Comparison of ENCODE assay signal across 11 cellular contexts in the genomic region with DNA sequence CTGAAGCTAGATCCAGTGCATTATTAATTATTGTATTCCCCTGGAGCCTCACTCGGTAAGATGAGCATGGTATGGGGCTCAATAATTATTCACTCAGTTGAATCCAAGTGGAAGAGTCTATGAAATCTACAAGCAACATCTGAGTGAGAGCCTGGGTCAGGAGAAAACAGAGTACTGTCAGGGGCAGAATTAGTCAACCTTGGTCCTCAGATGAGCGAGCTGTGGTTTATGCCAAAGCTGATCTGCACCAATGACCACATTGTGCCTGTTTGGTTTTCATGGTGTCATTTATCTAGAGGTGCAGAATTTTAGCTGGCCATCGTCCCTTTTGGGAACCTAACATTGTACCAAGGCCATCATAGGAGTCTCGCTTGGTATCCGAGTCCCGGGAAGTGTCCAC.
DNase-seq lines count a peak whose midpoint lies in the region; ATAC-seq, FAIRE-seq and TF ChIP-seq lines count a peak whose summit lies in the region.
"Had no signal": no experiment of that assay in that cellular context is flagged by ENCODE, and none has a peak within 500 bp of the region (broad histone marks: within the 10 kb centered on the region; RNA-seq: fewer than 3 reads in every experiment).

No MANE protein-coding gene starts in this region.

- TF ChIP-seq RAD21 in GM12878 (IDR thresholded peaks at IDR 0.05; ENCODE audit: insufficient read depth, low read depth, low read length) = no peak

- H4K20me1 ChIP-seq in GM12878 (ENCODE audit: control insufficient read depth, insufficient read depth) = no peaks in the 10 kb centered on the region

- peaks cover 6% of the 10 kb centered on the region for H3K36me3 Mint-ChIP-seq in stimulated activated memory B cell treated with anti-CD40 and anti-IgM and Interleukin-4, amounts not matched to agents 10 μg/mL and 1 μg/mL and 100 μg/mL, for 72 hours

- SMC1A ChIA-PET in GM12878 (lab: Charles Lee; ENCODE audit: uncharacterized antibody, unreplicated experiment) = interaction anchor here (0.7 to 1.9 kb wide), 6 partner anchors 12 to 268 kb away, joined by 3 to 6 read pairs (median 4); no protein-coding TSS in a partner anchor

- H3K27me3 ChIP-seq in GM12878 (replicated peaks in 1 of 2; ENCODE audit: control insufficient read depth in 2 of 2, insufficient read depth in 2 of 2, low read length in 1 of 2) = no peaks in the 10 kb centered on the region

- no peak overlapping the region for H2AFZ ChIP-seq in GM12878 (ENCODE audit: control insufficient read depth, low read depth, low read length)

- H3K4me1 ChIP-seq in GM12878 (ENCODE audit: control insufficient read depth, insufficient read depth, low read length) (peaks cover 3% of the 10 kb centered on the region; the same call in 1 of the 2 replicates), kidney (ENCODE audit: control insufficient read depth in 1 of 2, insufficient read depth in 1 of 2, low read depth in 1 of 2, low read length in 2 of 2) (peaks cover 0 to 2% of the 10 kb centered on the region in 2 donors)

- TF ChIP-seq POLR2A in GM12878 (IDR thresholded peaks at IDR 0.05; ENCODE audit: low read depth, low read length) = no peak

- WGBS in GM12878 (ENCODE audit: insufficient coverage, insufficient replicate concordance, low lambda C conversion rate, missing lambda C conversion rate) = 16% methylated on average over 6 of the region's 6 CpGs

- no peak overlapping the region for H3K4me3 Mint-ChIP-seq in stimulated activated memory B cell treated with anti-CD40 and anti-IgM and Interleukin-4, amounts not matched to agents 10 μg/mL and 1 μg/mL and 100 μg/mL, for 72 hours
- H3K4me3 Mint-ChIP-seq: endodermal cell had no signal

- no TSS peak for BruUV-seq in GM12878 (replicated peaks; lab: Mats Ljungman, UMichigan)

- no peaks in the 10 kb centered on the region for H3K27me3 Mint-ChIP-seq in stimulated activated memory B cell treated with anti-CD40 and anti-IgM and Interleukin-4, amounts not matched to agents 10 μg/mL and 1 μg/mL and 100 μg/mL, for 72 hours

- no peaks in the 10 kb centered on the region for H3K79me2 ChIP-seq in GM12878 (ENCODE audit: control insufficient read depth, insufficient read depth, low read length)

- TF ChIP-seq CTCF in GM12878 (IDR thresholded peaks at IDR 0.05 in 2 of 3, conservative IDR thresholded peaks at IDR 0.05 in 1 of 3; ENCODE audit: control insufficient read depth in 2 of 3, extremely low read depth in 1 of 3, insufficient read depth in 1 of 3, low read depth in 3 of 3, low read length in 3 of 3) = no peak
- TF ChIP-seq CTCF in kidney (IDR thresholded peaks at IDR 0.05; ENCODE audit: borderline replicate concordance, extremely low read depth, insufficient read depth) = no peak

- TF ChIP-seq EP300 in GM12878 (IDR thresholded peaks at IDR 0.05; ENCODE audit: borderline replicate concordance in 1 of 2, control insufficient read depth in 1 of 2, low read depth in 2 of 2, low read length in 2 of 2) = no peak

- no peak for FAIRE-seq in GM12878 (lab: Jason Lieb, UNC)
- no peak for FAIRE-seq in kidney (lab: Jason Lieb, UNC)

- H3K36me3 ChIP-seq in GM12878 (ENCODE audit: control insufficient read depth in 2 of 2, insufficient read depth in 2 of 2, low read length in 1 of 2) (no peaks in the 10 kb centered on the region), kidney (ENCODE audit: control insufficient read depth in 1 of 2, insufficient read depth in 2 of 2, low read length in 2 of 2) (no peaks in the 10 kb centered on the region)

- DNase-seq in GM12878 (ENCODE audit: low read depth, low spot score) = peak; percentile 40
- DNase-seq in kidney = no peak
- DNase-seq in activated CD8-positive, alpha-beta memory T cell treated with anti-CD3 and anti-CD28 coated beads, Interleukin-2, amount 50 U/mL, for 4 hours = no peak
- DNase-seq in SHP77 treated with DMSO at 0.1 percent for 48 hours (lab: John Stamatoyannopoulos, UW) = no peak
- DNase-seq in putamen (ENCODE audit: low spot score) = no peak
- DNase-seq: Karpas-422 had no signal

- in situ Hi-C loops in GM12878 (cut with MboI) = no loop called here

- intact Hi-C loops in GM12878 (cut with micrococcal nuclease; ENCODE audit: unreplicated experiment) = no loop called here
- intact Hi-C loops in kidney (cut with DNase I) = no loop called here

- H3K4me3 ChIP-seq in GM12878 = no peak overlapping the region
- no peak overlapping the region for H3K4me3 ChIP-seq in kidney (ENCODE audit: low read length in 2 of 2)
- H3K4me3 ChIP-seq: lung had no signal

- POLR2A ChIA-PET in GM12878 (lab: Charles Lee) = interaction anchor here (1.0 kb wide), 1 partner anchor 20 kb away, joined by 3 read pairs; no protein-coding TSS in a partner anchor

- RAD21 ChIA-PET in GM12878 (lab: Charles Lee; ENCODE audit: unreplicated experiment) = interaction anchor here (0.7 to 1.6 kb wide), 3 partner anchors 13 to 100 kb away, joined by 3 to 4 read pairs (median 3); no protein-coding TSS in a partner anchor

- H3K27ac Mint-ChIP-seq in stimulated activated memory B cell treated with anti-CD40 and anti-IgM and Interleukin-4, amounts not matched to agents 10 μg/mL and 1 μg/mL and 100 μg/mL, for 72 hours = no peak overlapping the region
- H3K27ac Mint-ChIP-seq: endodermal cell had no signal

- no peaks in the 10 kb centered on the region; the same call in 2 of the 3 replicates for H3K9me3 ChIP-seq in GM12878 (replicated peaks; ENCODE audit: control insufficient read depth, insufficient read depth, low read length)
- no peaks in the 10 kb centered on the region for H3K9me3 ChIP-seq in kidney (ENCODE audit: control insufficient read depth in 1 of 2, low read length in 2 of 2)

- CTCF ChIA-PET in GM12878 (lab: Yijun Ruan, JAX) = interaction anchor here (1.5 to 2.6 kb wide), 3 partner anchors 9 to 46 kb away, joined by 4 to 12 read pairs (median 6); no protein-coding TSS in a partner anchor

- peaks cover 3% of the 10 kb centered on the region for H3K9me3 Mint-ChIP-seq in stimulated activated memory B cell treated with anti-CD40 and anti-IgM and Interleukin-4, amounts not matched to agents 10 μg/mL and 1 μg/mL and 100 μg/mL, for 72 hours

- H3K4me1 Mint-ChIP-seq in stimulated activated memory B cell treated with anti-CD40 and anti-IgM and Interleukin-4, amounts not matched to agents 10 μg/mL and 1 μg/mL and 100 μg/mL, for 72 hours = peaks cover 19% of the 10 kb centered on the region

- ATAC-seq in GM19452 (IDR thresholded peaks at IDR 0.05; ENCODE audit: unreplicated experiment) (peak; percentile 85), HG03064 (IDR thresholded peaks at IDR 0.05; ENCODE audit: low read depth, unreplicated experiment) (peak; percentile 80), GM12878 (peak; percentile 98)
- peak; percentile 83 for ATAC-seq in stimulated activated memory B cell treated with anti-CD40 and anti-IgM and Interleukin-4, amounts not matched to agents 10 μg/mL and 1 μg/mL and 100 μg/mL, for 72 hours

- H3K4me2 ChIP-seq in GM12878 (ENCODE audit: control insufficient read depth, insufficient read depth) = no peak overlapping the region

- H3K9ac ChIP-seq in GM12878 (ENCODE audit: control insufficient read depth, insufficient read depth, low read length) (no peak overlapping the region), kidney (ENCODE audit: low read length in 2 of 2) (no peak overlapping the region)

- H3K27ac ChIP-seq in GM12878 (ENCODE audit: control insufficient read depth, insufficient read depth) = no peak overlapping the region
- no peak overlapping the region for H3K27ac ChIP-seq in kidney (ENCODE audit: low read depth in 2 of 2, low read length in 2 of 2)

TF ChIP-seq in GM12878, 131 proteins besides CTCF, POLR2A, EP300 and RAD21 (continues in another document):
- TF ChIP-seq SUZ12 (IDR thresholded peaks at IDR 0.05; ENCODE audit: unreplicated experiment) = no peak
- TF ChIP-seq JUNB (IDR thresholded peaks at IDR 0.05) = peak; percentile 40; the same call in 1 of the 2 replicates
- TF ChIP-seq, protein P1, sequence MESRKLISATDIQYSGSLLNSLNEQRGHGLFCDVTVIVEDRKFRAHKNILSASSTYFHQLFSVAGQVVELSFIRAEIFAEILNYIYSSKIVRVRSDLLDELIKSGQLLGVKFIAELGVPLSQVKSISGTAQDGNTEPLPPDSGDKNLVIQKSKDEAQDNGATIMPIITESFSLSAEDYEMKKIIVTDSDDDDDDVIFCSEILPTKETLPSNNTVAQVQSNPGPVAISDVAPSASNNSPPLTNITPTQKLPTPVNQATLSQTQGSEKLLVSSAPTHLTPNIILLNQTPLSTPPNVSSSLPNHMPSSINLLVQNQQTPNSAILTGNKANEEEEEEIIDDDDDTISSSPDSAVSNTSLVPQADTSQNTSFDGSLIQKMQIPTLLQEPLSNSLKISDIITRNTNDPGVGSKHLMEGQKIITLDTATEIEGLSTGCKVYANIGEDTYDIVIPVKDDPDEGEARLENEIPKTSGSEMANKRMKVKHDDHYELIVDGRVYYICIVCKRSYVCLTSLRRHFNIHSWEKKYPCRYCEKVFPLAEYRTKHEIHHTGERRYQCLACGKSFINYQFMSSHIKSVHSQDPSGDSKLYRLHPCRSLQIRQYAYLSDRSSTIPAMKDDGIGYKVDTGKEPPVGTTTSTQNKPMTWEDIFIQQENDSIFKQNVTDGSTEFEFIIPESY (IDR thresholded peaks at IDR 0.05) = no peak
- no peak for TF ChIP-seq SPI1 (IDR thresholded peaks at IDR 0.05; ENCODE audit: borderline replicate concordance, insufficient read depth, low read depth, low read length)
- no peak for TF ChIP-seq SMARCA5 (IDR thresholded peaks at IDR 0.05)
- no peak for TF ChIP-seq CREM (IDR thresholded peaks at IDR 0.05; ENCODE audit: low read depth)
- TF ChIP-seq, protein P2, sequence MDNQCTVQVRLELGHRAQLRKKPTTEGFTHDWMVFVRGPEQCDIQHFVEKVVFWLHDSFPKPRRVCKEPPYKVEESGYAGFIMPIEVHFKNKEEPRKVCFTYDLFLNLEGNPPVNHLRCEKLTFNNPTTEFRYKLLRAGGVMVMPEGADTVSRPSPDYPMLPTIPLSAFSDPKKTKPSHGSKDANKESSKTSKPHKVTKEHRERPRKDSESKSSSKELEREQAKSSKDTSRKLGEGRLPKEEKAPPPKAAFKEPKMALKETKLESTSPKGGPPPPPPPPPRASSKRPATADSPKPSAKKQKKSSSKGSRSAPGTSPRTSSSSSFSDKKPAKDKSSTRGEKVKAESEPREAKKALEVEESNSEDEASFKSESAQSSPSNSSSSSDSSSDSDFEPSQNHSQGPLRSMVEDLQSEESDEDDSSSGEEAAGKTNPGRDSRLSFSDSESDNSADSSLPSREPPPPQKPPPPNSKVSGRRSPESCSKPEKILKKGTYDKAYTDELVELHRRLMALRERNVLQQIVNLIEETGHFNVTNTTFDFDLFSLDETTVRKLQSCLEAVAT (IDR thresholded peaks at IDR 0.05) = no peak
- no peak for TF ChIP-seq NFXL1 (IDR thresholded peaks at IDR 0.05; ENCODE audit: borderline replicate concordance)
- no peak for TF ChIP-seq GABPA (IDR thresholded peaks at IDR 0.05; ENCODE audit: low read depth)
- no peak for TF ChIP-seq NFYA (IDR thresholded peaks at IDR 0.05; ENCODE audit: borderline replicate concordance, low read depth, low read length)
- TF ChIP-seq LARP7 (IDR thresholded peaks at IDR 0.05) = no peak
- peak; percentile 39; the same call in 1 of the 2 replicates for TF ChIP-seq PAX5 (IDR thresholded peaks at IDR 0.05; ENCODE audit: borderline replicate concordance, low read depth, low read length)
- no peak for TF ChIP-seq WRNIP1 (IDR thresholded peaks at IDR 0.05; ENCODE audit: borderline replicate concordance, low read depth, low read length)
